In genomic region chr12:21559855-21560569, GRCh38 we compare ENCODE assay signal across 18 cellular contexts. TPM values are rescaled to one million over a fixed set of nuclear protein-coding genes. Genes with fewer than 3 reads are reported as not detected.
A peak's percentile ranks its signal among the peaks of the same experiment; 100 is the strongest.
DNase-seq lines count a peak whose midpoint lies in the region; ATAC-seq and TF ChIP-seq lines count a peak whose summit lies in the region.
"Had no signal": no experiment of that assay in that cellular context is flagged by ENCODE, and none has a peak within 500 bp of the region (broad histone marks: within the 10 kb centered on the region; RNA-seq: fewer than 3 reads in every experiment).

No MANE protein-coding gene starts in this region.

- no peak overlapping the region for H3K9ac ChIP-seq in fibroblast of lung (ENCODE audit: insufficient read depth, low read length)

- no peak for TF ChIP-seq CTCF in activated CD8-positive, alpha-beta T cell treated with anti-CD3 and anti-CD28 coated beads for 36 hours (IDR thresholded peaks at IDR 0.05)
- TF ChIP-seq CTCF in fibroblast of lung (conservative IDR thresholded peaks at IDR 0.05 in 1 of 2, IDR thresholded peaks at IDR 0.05 in 1 of 2; ENCODE audit: low read depth in 1 of 2, low read length in 2 of 2), result no peak
- no peak for TF ChIP-seq CTCF in gastrocnemius medialis (IDR thresholded peaks at IDR 0.05 in 4 of 5, conservative IDR thresholded peaks at IDR 0.05 in 1 of 5)

- H3K27ac Mint-ChIP-seq in activated CD8-positive, alpha-beta T cell treated with anti-CD3 and anti-CD28 coated beads for 36 hours, result peak overlapping the region; percentile 60
- no peak overlapping the region for H3K27ac Mint-ChIP-seq in activated CD8-positive, alpha-beta T cell treated with anti-CD3 and anti-CD28 coated beads, Interleukin-2, amount 10 ng/mL, durations not matched to agents 7 days and 5 days
- H3K27ac Mint-ChIP-seq in activated CD4-positive, alpha-beta memory T cell treated with anti-CD3 and anti-CD28 coated beads for 36 hours, result peak overlapping the region; percentile 82
- H3K27ac Mint-ChIP-seq: natural killer cell treated with Interleukin-12 subunit alpha and Interleukin-12 subunit beta and Interleukin-15 and Interleukin-18, amount 100 ng/mL, for 72 hours had no signal

- H2AFZ ChIP-seq in fibroblast of lung (ENCODE audit: low read length), result no peak overlapping the region

- H3K4me3 ChIP-seq in fibroblast of lung (replicated peaks in 1 of 4; ENCODE audit: control extremely low read depth in 1 of 4, insufficient read depth in 1 of 4, low read depth in 3 of 4, low read length in 4 of 4), result no peak overlapping the region
- H3K4me3 ChIP-seq in gastrocnemius medialis, result no peak overlapping the region
- H3K4me3 ChIP-seq: colonic mucosa, SJSA1, smooth muscle cell, tibial nerve had no signal

- CTCF ChIA-PET in activated CD8-positive, alpha-beta T cell treated with anti-CD3 and anti-CD28 coated beads for 36 hours (lab: Charles Lee), result interaction anchor here (0.6 kb wide), 1 partner anchor 226 kb away, joined by 3 read pairs; no protein-coding TSS in a partner anchor
- CTCF ChIA-PET in activated CD8-positive, alpha-beta T cell treated with anti-CD3 and anti-CD28 coated beads, Interleukin-2, amount 10 ng/mL, durations not matched to agents 7 days and 5 days (lab: Charles Lee), result no interaction called here
- CTCF ChIA-PET in activated CD4-positive, alpha-beta memory T cell treated with anti-CD3 and anti-CD28 coated beads for 36 hours (lab: Charles Lee), result interaction anchor here (0.5 to 1.2 kb wide), 3 partner anchors 12 to 50 kb away, joined by 3 to 4 read pairs (median 3); no protein-coding TSS in a partner anchor

- H3K9me3 Mint-ChIP-seq in activated CD8-positive, alpha-beta T cell treated with anti-CD3 and anti-CD28 coated beads for 36 hours, result no peaks in the 10 kb centered on the region
- no peaks in the 10 kb centered on the region for H3K9me3 Mint-ChIP-seq in activated CD8-positive, alpha-beta T cell treated with anti-CD3 and anti-CD28 coated beads, Interleukin-2, amount 10 ng/mL, durations not matched to agents 7 days and 5 days (ENCODE audit: insufficient read depth)
- H3K9me3 Mint-ChIP-seq in activated CD4-positive, alpha-beta memory T cell treated with anti-CD3 and anti-CD28 coated beads for 36 hours, result no peaks in the 10 kb centered on the region
- H3K9me3 Mint-ChIP-seq: natural killer cell treated with Interleukin-12 subunit alpha and Interleukin-12 subunit beta and Interleukin-15 and Interleukin-18, amount 100 ng/mL, for 72 hours had no signal

- no peaks in the 10 kb centered on the region for H3K79me2 ChIP-seq in fibroblast of lung (ENCODE audit: control insufficient read depth, insufficient read depth, low read length)

- no peak overlapping the region for H3K27ac ChIP-seq in fibroblast of lung (ENCODE audit: insufficient read depth, low read length)
- peak overlapping the region in 1 of 4 donors; percentile 32 for H3K27ac ChIP-seq in gastrocnemius medialis
- H3K27ac ChIP-seq: colonic mucosa, SJSA1 had no signal

- H3K27me3 Mint-ChIP-seq in activated CD8-positive, alpha-beta T cell treated with anti-CD3 and anti-CD28 coated beads for 36 hours, result no peaks in the 10 kb centered on the region
- H3K27me3 Mint-ChIP-seq in activated CD8-positive, alpha-beta T cell treated with anti-CD3 and anti-CD28 coated beads, Interleukin-2, amount 10 ng/mL, durations not matched to agents 7 days and 5 days (ENCODE audit: low read depth), result no peaks in the 10 kb centered on the region
- H3K27me3 Mint-ChIP-seq in activated CD4-positive, alpha-beta memory T cell treated with anti-CD3 and anti-CD28 coated beads for 36 hours, result no peaks in the 10 kb centered on the region

- DNase-seq in activated CD8-positive, alpha-beta T cell treated with anti-CD3 and anti-CD28 coated beads for 36 hours, result no peak
- no peak for DNase-seq in activated CD8-positive, alpha-beta T cell treated with anti-CD3 and anti-CD28 coated beads, Interleukin-2, amount 10 ng/mL, durations not matched to agents 7 days and 5 days
- DNase-seq in activated CD4-positive, alpha-beta memory T cell treated with anti-CD3 and anti-CD28 coated beads for 36 hours, result no peak
- peak; percentile 48 to 74 for DNase-seq in fibroblast of lung (ENCODE audit: low read depth in 2 of 2)
- DNase-seq in gastrocnemius medialis, result no peak
- DNase-seq in NCI-H774 (lab: John Stamatoyannopoulos, UW), result no peak
- no peak for DNase-seq in Ammon's horn (ENCODE audit: low spot score)
- DNase-seq: ACHN; activated CD4-positive, CD25-positive, alpha-beta regulatory T cell; activated effector memory CD4-positive, alpha-beta T cell treated with anti-CD3 and anti-CD28 coated beads, Interleukin-2, amount 50 U/mL, for 16 hours; colonic mucosa; NCI-H526 had no signal

- TF ChIP-seq POLR2A in gastrocnemius medialis (IDR thresholded peaks at IDR 0.05), result no peak

- no peaks in the 10 kb centered on the region for H4K20me1 ChIP-seq in fibroblast of lung (ENCODE audit: control insufficient read depth, extremely low read depth, insufficient read depth, low read length)

- POLR2A ChIA-PET in activated CD8-positive, alpha-beta T cell treated with anti-CD3 and anti-CD28 coated beads for 36 hours (lab: Charles Lee), result no interaction called here
- POLR2A ChIA-PET in activated CD8-positive, alpha-beta T cell treated with anti-CD3 and anti-CD28 coated beads, Interleukin-2, amount 10 ng/mL, durations not matched to agents 7 days and 5 days (lab: Charles Lee), result no interaction called here
- POLR2A ChIA-PET in activated CD4-positive, alpha-beta memory T cell treated with anti-CD3 and anti-CD28 coated beads for 36 hours (lab: Charles Lee), result interaction anchor here (1.8 kb wide), 1 partner anchor 56 kb away, joined by 5 read pairs; no protein-coding TSS in a partner anchor

- H3K4me3 Mint-ChIP-seq in activated CD8-positive, alpha-beta T cell treated with anti-CD3 and anti-CD28 coated beads for 36 hours, result no peak overlapping the region
- H3K4me3 Mint-ChIP-seq in activated CD8-positive, alpha-beta T cell treated with anti-CD3 and anti-CD28 coated beads, Interleukin-2, amount 10 ng/mL, durations not matched to agents 7 days and 5 days, result no peak overlapping the region
- no peak overlapping the region for H3K4me3 Mint-ChIP-seq in activated CD4-positive, alpha-beta memory T cell treated with anti-CD3 and anti-CD28 coated beads for 36 hours
- H3K4me3 Mint-ChIP-seq: natural killer cell treated with Interleukin-12 subunit alpha and Interleukin-12 subunit beta and Interleukin-15 and Interleukin-18, amount 100 ng/mL, for 72 hours had no signal

- H3K36me3 Mint-ChIP-seq in activated CD8-positive, alpha-beta T cell treated with anti-CD3 and anti-CD28 coated beads for 36 hours (ENCODE audit: low read depth), result no peaks in the 10 kb centered on the region
- H3K36me3 Mint-ChIP-seq in activated CD8-positive, alpha-beta T cell treated with anti-CD3 and anti-CD28 coated beads, Interleukin-2, amount 10 ng/mL, durations not matched to agents 7 days and 5 days (ENCODE audit: low read depth), result no peaks in the 10 kb centered on the region
- peaks cover 1% of the 10 kb centered on the region for H3K36me3 Mint-ChIP-seq in activated CD4-positive, alpha-beta memory T cell treated with anti-CD3 and anti-CD28 coated beads for 36 hours
- H3K36me3 Mint-ChIP-seq: natural killer cell treated with Interleukin-12 subunit alpha and Interleukin-12 subunit beta and Interleukin-15 and Interleukin-18, amount 100 ng/mL, for 72 hours had no signal

- H3K27me3 ChIP-seq in fibroblast of lung (ENCODE audit: control insufficient read depth, insufficient read depth, low read length) (no peaks in the 10 kb centered on the region), gastrocnemius medialis (no peaks in the 10 kb centered on the region)
- H3K27me3 ChIP-seq: colonic mucosa, SJSA1, tibial nerve had no signal

- H3K4me1 Mint-ChIP-seq in activated CD8-positive, alpha-beta T cell treated with anti-CD3 and anti-CD28 coated beads for 36 hours (ENCODE audit: low read depth), result peaks cover 11% of the 10 kb centered on the region
- no peaks in the 10 kb centered on the region for H3K4me1 Mint-ChIP-seq in activated CD8-positive, alpha-beta T cell treated with anti-CD3 and anti-CD28 coated beads, Interleukin-2, amount 10 ng/mL, durations not matched to agents 7 days and 5 days (ENCODE audit: low read depth)
- H3K4me1 Mint-ChIP-seq in activated CD4-positive, alpha-beta memory T cell treated with anti-CD3 and anti-CD28 coated beads for 36 hours (ENCODE audit: low read depth), result peaks cover 11% of the 10 kb centered on the region

- H3K4me2 ChIP-seq in fibroblast of lung (ENCODE audit: extremely low read depth, insufficient read depth, low read length), result no peak overlapping the region
- H3K4me2 ChIP-seq: smooth muscle cell had no signal

- in situ Hi-C loops in gastrocnemius medialis (cut with MboI; ENCODE audit: low sequenced_read_pairs in 4 of 4), result no loop called here

- H3K36me3 ChIP-seq in fibroblast of lung (ENCODE audit: control insufficient read depth, insufficient read depth, low read length), result no peaks in the 10 kb centered on the region
- H3K36me3 ChIP-seq in gastrocnemius medialis, result no peaks in the 10 kb centered on the region
- H3K36me3 ChIP-seq: colonic mucosa, SJSA1, tibial nerve had no signal

- H3K4me1 ChIP-seq in fibroblast of lung (ENCODE audit: control insufficient read depth, extremely low read depth, insufficient read depth, low read length) (no peaks in the 10 kb centered on the region), gastrocnemius medialis (no peaks in the 10 kb centered on the region)
- H3K4me1 ChIP-seq: colonic mucosa, SJSA1, tibial nerve had no signal

- ATAC-seq in activated CD8-positive, alpha-beta T cell treated with anti-CD3 and anti-CD28 coated beads for 36 hours, result peak; percentile 45
- no peak for ATAC-seq in activated CD8-positive, alpha-beta T cell treated with anti-CD3 and anti-CD28 coated beads, Interleukin-2, amount 10 ng/mL, durations not matched to agents 7 days and 5 days
- ATAC-seq in gastrocnemius medialis (peak; percentile 58 to 75), HG03565 (IDR thresholded peaks at IDR 0.05; ENCODE audit: unreplicated experiment) (no peak)
- ATAC-seq: natural killer cell treated with Interleukin-12 subunit alpha and Interleukin-12 subunit beta and Interleukin-15 and Interleukin-18, amount 100 ng/mL, for 72 hours had no signal

- intact Hi-C loops in activated CD8-positive, alpha-beta T cell treated with anti-CD3 and anti-CD28 coated beads for 36 hours (cut with micrococcal nuclease), result no loop called here
- intact Hi-C loops in activated CD4-positive, alpha-beta memory T cell treated with anti-CD3 and anti-CD28 coated beads for 36 hours (cut with micrococcal nuclease), result loop anchor here (1.0 to 5.0 kb wide), 3 partner anchors 21 to 107 kb away; no protein-coding TSS in a partner anchor
- intact Hi-C loops in gastrocnemius medialis (cut with DNase I; ENCODE audit: low total_unique reads), result no loop called here

- no peaks in the 10 kb centered on the region for H3K9me3 ChIP-seq in fibroblast of lung (ENCODE audit: control insufficient read depth, insufficient read depth, low read depth, low read length)
- H3K9me3 ChIP-seq in gastrocnemius medialis, result no peaks in the 10 kb centered on the region
- H3K9me3 ChIP-seq: colonic mucosa, SJSA1, tibial nerve had no signal

RNA-seq across cellular contexts. Expression of gene SPX, which starts 33.9 kb away (rescaled TPM):
- under 1 TPM in 1 of 2 experiments, not detected in 1; 0.20 TPM for total RNA-seq in activated CD8-positive, alpha-beta T cell treated with anti-CD3 and anti-CD28 coated beads for 36 hours
- not detected for total RNA-seq in activated CD8-positive, alpha-beta T cell treated with anti-CD3 and anti-CD28 coated beads, Interleukin-2, amount 10 ng/mL, durations not matched to agents 7 days and 5 days
- under 1 TPM; 0.36 to 0.94 TPM for total RNA-seq in activated CD4-positive, alpha-beta memory T cell treated with anti-CD3 and anti-CD28 coated beads for 36 hours
- total RNA-seq in fibroblast of lung (0.50 and 1.3 TPM in 2 replicates), gastrocnemius medialis (1 to 10 TPM in 2 of 4 donors, under 1 TPM in 1, not detected in 1; 0.73 to 3.1 (median 2.4) TPM)
- 0.17 and 0.75 TPM in 2 replicates for polyA plus RNA-seq in fibroblast of lung
- 0.08 and 0.31 TPM in 2 replicates for polyA plus RNA-seq in fibroblast of lung (2012)
- polyA minus RNA-seq in fibroblast of lung (ENCODE audit: low replicate concordance), result not detected in 2 replicates
- total RNA-seq: colonic mucosa had no signal

RNA-seq across cellular contexts. Expression of gene GYS2, which starts 44.6 kb away (rescaled TPM):
- not detected for total RNA-seq in activated CD8-positive, alpha-beta T cell treated with anti-CD3 and anti-CD28 coated beads for 36 hours
- total RNA-seq in activated CD8-positive, alpha-beta T cell treated with anti-CD3 and anti-CD28 coated beads, Interleukin-2, amount 10 ng/mL, durations not matched to agents 7 days and 5 days, result not detected
- not detected for total RNA-seq in activated CD4-positive, alpha-beta memory T cell treated with anti-CD3 and anti-CD28 coated beads for 36 hours
- total RNA-seq in fibroblast of lung (not detected in 2 replicates), gastrocnemius medialis (under 1 TPM in 1 of 4 donors, not detected in 3; 0.11 TPM)
- polyA plus RNA-seq in fibroblast of lung, result not detected in 2 replicates
- polyA plus RNA-seq in fibroblast of lung (2012), result not detected in 2 replicates
- polyA minus RNA-seq in fibroblast of lung (ENCODE audit: low replicate concordance), result not detected in 2 replicates
- total RNA-seq: colonic mucosa; glomerular endothelial cell; natural killer cell treated with Interleukin-12 subunit alpha and Interleukin-12 subunit beta and Interleukin-15 and Interleukin-18, amount 100 ng/mL, for 72 hours; SJSA1; smooth muscle cell had no signal
- polyA plus RNA-seq: smooth muscle cell had no signal

RNA-seq across cellular contexts. Expression of gene GOLT1B, which starts 58.4 kb away (rescaled TPM):
- 10 to 100 TPM; 31.6 to 35.9 TPM for total RNA-seq in activated CD8-positive, alpha-beta T cell treated with anti-CD3 and anti-CD28 coated beads for 36 hours
- total RNA-seq in activated CD8-positive, alpha-beta T cell treated with anti-CD3 and anti-CD28 coated beads, Interleukin-2, amount 10 ng/mL, durations not matched to agents 7 days and 5 days, result 10 to 100 TPM; 37.3 to 37.5 TPM
- 10 to 100 TPM; 43.6 to 45.2 TPM for total RNA-seq in activated CD4-positive, alpha-beta memory T cell treated with anti-CD3 and anti-CD28 coated beads for 36 hours
- total RNA-seq in fibroblast of lung (38.8 and 41.3 TPM in 2 replicates), gastrocnemius medialis (10 to 100 TPM; 14.7 to 34.3 (median 27.0) TPM)
- polyA plus RNA-seq in fibroblast of lung, result 45.4 and 56.8 TPM in 2 replicates
- 70.7 and 86.5 TPM in 2 replicates for polyA plus RNA-seq in fibroblast of lung (2012)
- 2.8 and 8.1 TPM in 2 replicates for polyA minus RNA-seq in fibroblast of lung (ENCODE audit: low replicate concordance)

RNA-seq across cellular contexts. Expression of gene RECQL, which starts 58.6 kb away (rescaled TPM):
- 10 to 100 TPM; 81.0 to 87.9 TPM for total RNA-seq in activated CD8-positive, alpha-beta T cell treated with anti-CD3 and anti-CD28 coated beads for 36 hours
- 10 to 100 TPM; 92.3 to 92.6 TPM for total RNA-seq in activated CD8-positive, alpha-beta T cell treated with anti-CD3 and anti-CD28 coated beads, Interleukin-2, amount 10 ng/mL, durations not matched to agents 7 days and 5 days
- total RNA-seq in activated CD4-positive, alpha-beta memory T cell treated with anti-CD3 and anti-CD28 coated beads for 36 hours, result 100 to 1,000 TPM; 112 to 114 TPM
- 62.6 and 79.9 TPM in 2 replicates for total RNA-seq in fibroblast of lung
- 54.8 and 57.5 TPM in 2 replicates for polyA plus RNA-seq in fibroblast of lung
- polyA plus RNA-seq in fibroblast of lung (2012), result 46.5 and 48.1 TPM in 2 replicates
- 5.4 and 6.2 TPM in 2 replicates for polyA minus RNA-seq in fibroblast of lung (ENCODE audit: low replicate concordance)
- 10 to 100 TPM; 14.0 to 32.5 (median 22.3) TPM for total RNA-seq in gastrocnemius medialis

Comparison
In these comparisons a context has a peak if more than half of its experiments do, and no peak if none do; other contexts are left out.
1. ATAC-seq: peak in activated CD8-positive, alpha-beta T cell treated with anti-CD3 and anti-CD28 coated beads for 36 hours (single experiment) and gastrocnemius medialis (2 of 2); none in activated CD8-positive, alpha-beta T cell treated with anti-CD3 and anti-CD28 coated beads, Interleukin-2, amount 10 ng/mL, durations not matched to agents 7 days and 5 days (single experiment) and HG03565 (single experiment).
2. DNase-seq: peak in fibroblast of lung (2 of 2); none in activated CD8-positive, alpha-beta T cell treated with anti-CD3 and anti-CD28 coated beads for 36 hours (single experiment), activated CD8-positive, alpha-beta T cell treated with anti-CD3 and anti-CD28 coated beads, Interleukin-2, amount 10 ng/mL, durations not matched to agents 7 days and 5 days (single experiment), activated CD4-positive, alpha-beta memory T cell treated with anti-CD3 and anti-CD28 coated beads for 36 hours (single experiment), gastrocnemius medialis (0 of 2), NCI-H774 (single experiment) and Ammon's horn (single experiment).